9 cellular contexts compared by ENCODE assay signal in genomic region chrX:66731398-66731797, GRCh38.
DNase-seq lines count a peak whose midpoint lies in the region; ATAC-seq, FAIRE-seq and TF ChIP-seq lines count a peak whose summit lies in the region.
"Had no signal": no experiment of that assay in that cellular context is flagged by ENCODE, and none has a peak within 500 bp of the region (broad histone marks: within the 10 kb centered on the region; RNA-seq: fewer than 3 reads in every experiment).

No MANE protein-coding gene starts in this region.

- H3K9me3 ChIP-seq in RWPE2 (ENCODE audit: severe bottlenecking) (no peaks in the 10 kb centered on the region), stomach (no peaks in the 10 kb centered on the region)
- H3K9me3 ChIP-seq: neutrophil had no signal

- TF ChIP-seq EP300 in stomach (IDR thresholded peaks at IDR 0.05), result no peak

- no peak for TF ChIP-seq POLR2A in stomach (IDR thresholded peaks at IDR 0.05)

- ATAC-seq in HG02759 (IDR thresholded peaks at IDR 0.05; ENCODE audit: unreplicated experiment) (peak; percentile 53), RWPE2 (ENCODE audit: low read depth) (peak; percentile 45; the same call in 1 of the 3 replicates)

- no peak overlapping the region for H3K27ac ChIP-seq in RWPE2 (ENCODE audit: poor library complexity, severe bottlenecking)
- no peak overlapping the region for H3K27ac ChIP-seq in stomach
- H3K27ac ChIP-seq: neutrophil had no signal

- H3K27me3 ChIP-seq in RWPE2 (ENCODE audit: insufficient read depth, poor library complexity, severe bottlenecking) (no peaks in the 10 kb centered on the region), stomach (no peaks in the 10 kb centered on the region)
- H3K27me3 ChIP-seq: neutrophil had no signal

- H3K36me3 ChIP-seq in RWPE2 (ENCODE audit: low read depth), result no peaks in the 10 kb centered on the region
- no peaks in the 10 kb centered on the region for H3K36me3 ChIP-seq in stomach
- H3K36me3 ChIP-seq: neutrophil had no signal

- FAIRE-seq in urothelium cell line (lab: Jason Lieb, UNC), result no peak

- DNase-seq in DMS53 (lab: John Stamatoyannopoulos, UW), result peak; percentile 65
- DNase-seq in DMS53 treated with DMSO at 0.1 percent for 48 hours (lab: John Stamatoyannopoulos, UW; ENCODE audit: unreplicated experiment), result no peak
- no peak for DNase-seq in RWPE2 (ENCODE audit: low spot score)
- peak; percentile 4 for DNase-seq in foreskin melanocyte
- DNase-seq in urothelium cell line (ENCODE audit: low spot score), result peak; percentile 16
- DNase-seq in stomach, result no peak
- no peak for DNase-seq in stimulated activated CD4-positive, alpha-beta T cell treated with anti-CD3 and anti-CD28 coated beads, Interleukin-15, amount 100 ng/mL, for 24 hours

- 21 to 52% (median 26%) methylated on average over 2 of the region's 2 CpGs for WGBS in stomach, 5 donors

- H3K4me3 ChIP-seq in RWPE2 (ENCODE audit: severe bottlenecking), result no peak overlapping the region
- no peak overlapping the region for H3K4me3 ChIP-seq in stomach

- H3K4me1 ChIP-seq in RWPE2 (ENCODE audit: insufficient read depth, poor library complexity, severe bottlenecking) (no peaks in the 10 kb centered on the region), stomach (no peaks in the 10 kb centered on the region)

- intact Hi-C loops in stomach (cut with DNase I; ENCODE audit: low total_unique reads), result no loop called here

- TF ChIP-seq CTCF in RWPE2 (IDR thresholded peaks at IDR 0.05; ENCODE audit: poor library complexity, severe bottlenecking) (peak; percentile 47), stomach (IDR thresholded peaks at IDR 0.05) (peak in 1 of 7 experiments; percentile 10)

Comparison
In these comparisons a context has a peak if more than half of its experiments do, and no peak if none do; other contexts are left out.
1. DNase-seq: peak in DMS53 (single experiment), foreskin melanocyte (single experiment) and urothelium cell line (single experiment); none in DMS53 treated with DMSO at 0.1 percent for 48 hours (single experiment), RWPE2 (single experiment), stomach (single experiment) and stimulated activated CD4-positive, alpha-beta T cell treated with anti-CD3 and anti-CD28 coated beads, Interleukin-15, amount 100 ng/mL, for 24 hours (single experiment).